8 cellular contexts compared by ENCODE assay signal in the genomic region with DNA sequence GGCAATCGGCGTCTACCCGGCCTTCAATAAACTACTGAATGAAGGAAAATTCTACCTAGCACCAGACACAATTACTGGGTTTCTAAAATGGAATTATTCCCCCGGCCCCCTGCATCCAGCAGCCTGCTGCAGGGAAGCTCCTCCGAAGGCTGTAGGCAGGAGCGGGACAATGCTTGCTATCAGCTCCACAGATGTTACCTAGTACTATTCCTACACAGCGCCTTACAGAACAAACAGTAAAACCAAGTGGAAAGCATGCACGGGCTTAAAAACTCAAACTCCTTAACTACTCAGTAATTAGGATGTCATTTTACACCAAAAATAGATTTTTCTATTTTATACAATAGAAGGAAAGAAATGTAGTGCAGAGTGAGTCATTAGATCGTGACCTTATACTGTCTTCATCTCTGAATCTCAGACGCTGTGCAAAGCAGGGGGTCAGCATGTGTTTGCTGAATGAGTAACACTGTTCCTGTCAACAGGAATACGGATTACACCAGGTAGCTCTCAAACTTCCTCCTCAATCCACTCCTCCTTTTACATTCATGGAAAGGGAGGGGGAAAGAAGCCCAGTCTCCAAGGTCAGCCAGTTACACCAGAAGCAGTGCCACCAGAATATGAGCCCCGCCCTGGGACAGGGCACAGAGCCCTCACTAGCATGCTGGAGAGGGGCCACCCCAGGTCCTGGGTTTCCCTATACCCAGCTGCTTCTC.
A peak's percentile ranks its signal among the peaks of the same experiment; 100 is the strongest.
DNase-seq lines count a peak whose midpoint lies in the region; ATAC-seq and TF ChIP-seq lines count a peak whose summit lies in the region.

No MANE protein-coding gene starts in this region.

- TF ChIP-seq CTCF in neural crest cell (conservative IDR thresholded peaks at IDR 0.05): no peak

- no peak overlapping the region for H3K27ac ChIP-seq in BLaER1

- H3K27me3 ChIP-seq in BLaER1: no peaks in the 10 kb centered on the region
- no peaks in the 10 kb centered on the region for H3K27me3 ChIP-seq in HAP-1 (ENCODE audit: low read depth)

- peaks cover 55% of the 10 kb centered on the region for H3K4me1 ChIP-seq in BLaER1
- no peaks in the 10 kb centered on the region; the same call in 1 of the 2 replicates for H3K4me1 ChIP-seq in HAP-1

- H3K9me3 Mint-ChIP-seq in neural crest cell: no peaks in the 10 kb centered on the region

- H3K9me3 ChIP-seq in BLaER1 (no peaks in the 10 kb centered on the region), HAP-1 (no peaks in the 10 kb centered on the region)

- peaks cover 3% of the 10 kb centered on the region for H3K36me3 Mint-ChIP-seq in neural crest cell (ENCODE audit: low read depth)

- DNase-seq in NCI-H226 (peak; percentile 60), neural crest cell (ENCODE audit: low read depth, low spot score) (no peak), HAP-1 (ENCODE audit: low spot score in 2 of 2) (no peak)

- ATAC-seq in esophagus mucosa (peak; percentile 59), GM21390 (IDR thresholded peaks at IDR 0.05; ENCODE audit: unreplicated experiment) (no peak), HG03469 (IDR thresholded peaks at IDR 0.05; ENCODE audit: unreplicated experiment) (no peak), GM19035 (IDR thresholded peaks at IDR 0.05; ENCODE audit: unreplicated experiment) (no peak)

- H3K9ac ChIP-seq in BLaER1: no peak overlapping the region

- H3K4me2 ChIP-seq in BLaER1: 0 out of 2 replicates have a peak overlapping the region, but pooled peaks have one; percentile 9

- peaks cover 95% of the 10 kb centered on the region for H4K20me1 ChIP-seq in BLaER1

- peak overlapping the region; percentile 96 for H3K27ac Mint-ChIP-seq in neural crest cell (ENCODE audit: unreplicated experiment)

- H3K4me3 Mint-ChIP-seq in neural crest cell: peak overlapping the region; percentile 64

- H3K27me3 Mint-ChIP-seq in neural crest cell (ENCODE audit: low read depth): no peaks in the 10 kb centered on the region

- in situ Hi-C loops in HAP-1 (cut with MboI; ENCODE audit: low sequenced_read_pairs): no loop called here

- H3K4me1 Mint-ChIP-seq in neural crest cell: peaks cover 83% of the 10 kb centered on the region

- H3K4me3 ChIP-seq in BLaER1 (no peak overlapping the region), HAP-1 (no peak overlapping the region)

- H3K36me3 ChIP-seq in BLaER1: peaks cover 11% of the 10 kb centered on the region; the same call in 1 of the 2 replicates
- no peaks in the 10 kb centered on the region for H3K36me3 ChIP-seq in HAP-1 (replicated peaks)
